ENCODE assay signal across 3 cellular contexts in genomic region chr1:187490261-187490660, GRCh38.
"Had no signal": no experiment of that assay in that cellular context is flagged by ENCODE, and none has a peak within 500 bp of the region (broad histone marks: within the 10 kb centered on the region; RNA-seq: fewer than 3 reads in every experiment).

No MANE protein-coding gene starts in this region.

- ATAC-seq: GM23338 had no signal

- DNase-seq: H9, KBM-7 had no signal

- H3K4me2 ChIP-seq: GM23338 had no signal

- H2AFZ ChIP-seq: GM23338 had no signal

- H3K4me3 ChIP-seq: GM23338 had no signal
